In the genomic region with DNA sequence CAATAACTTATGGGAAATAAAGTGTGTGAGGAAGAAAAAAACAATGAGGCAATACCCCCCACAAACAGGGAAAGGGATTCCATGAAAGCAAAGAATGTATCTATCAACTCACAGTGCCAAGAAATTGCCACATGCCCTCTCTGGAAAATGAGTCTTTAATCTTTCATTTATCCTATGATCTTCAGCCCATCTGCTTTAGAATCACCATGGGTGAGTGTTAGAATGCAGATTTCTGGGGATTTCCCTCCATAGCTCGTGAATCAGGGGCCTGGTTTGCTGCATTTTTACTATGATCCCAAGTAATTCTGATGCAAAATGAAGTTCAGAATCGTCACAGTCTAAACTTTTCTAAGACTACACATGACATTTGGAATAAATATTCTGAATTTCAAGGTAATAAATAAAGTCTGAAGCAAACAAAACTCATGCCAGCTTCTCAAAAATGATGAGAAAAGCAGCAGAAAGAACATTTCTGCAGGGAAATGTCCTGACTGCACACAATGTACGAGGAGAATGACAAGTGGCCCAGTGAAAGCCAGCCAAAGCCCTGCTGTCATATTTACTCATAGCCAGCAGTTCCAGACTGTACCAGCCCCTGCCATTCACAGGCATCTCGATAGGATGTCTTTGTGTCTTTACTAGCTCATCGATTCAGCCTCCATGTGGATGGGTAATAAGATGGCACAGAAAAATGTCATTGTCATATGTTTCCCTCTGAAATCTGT, we compare ENCODE assay signal across 20 cellular contexts.
DNase-seq lines count a peak whose midpoint lies in the region; ATAC-seq and TF ChIP-seq lines count a peak whose summit lies in the region.
"Had no signal": no experiment of that assay in that cellular context is flagged by ENCODE, and none has a peak within 500 bp of the region (broad histone marks: within the 10 kb centered on the region; RNA-seq: fewer than 3 reads in every experiment).

No MANE protein-coding gene starts in this region.

- H3K27ac Mint-ChIP-seq in WTC11 (peak overlapping the region; percentile 6; the same call in 1 of the 2 replicates), mesothelial cell of epicardium (no peak overlapping the region)
- H3K27ac Mint-ChIP-seq: activated CD4-positive, alpha-beta memory T cell treated with anti-CD3 and anti-CD28 coated beads, Interleukin-2, amount 10 ng/mL, durations not matched to agents 7 days and 5 days; stimulated activated naive CD8-positive, alpha-beta T cell treated with anti-CD3 and anti-CD28 coated beads, Interleukin-15, Interleukin-2, amounts not matched to agents 100 ng/mL and 50 ng/mL, for 24 hours had no signal

- TF ChIP-seq CTCF in WTC11 (IDR thresholded peaks at IDR 0.05) (no peak), mesothelial cell of epicardium (IDR thresholded peaks at IDR 0.05; ENCODE audit: unreplicated experiment) (no peak)

- ATAC-seq in WTC11 (no peak), HG03039 (IDR thresholded peaks at IDR 0.05; ENCODE audit: unreplicated experiment) (no peak)

- peaks cover 3% of the 10 kb centered on the region; the same call in 1 of the 2 replicates for H3K9me3 Mint-ChIP-seq in WTC11
- peaks cover 14% of the 10 kb centered on the region for H3K9me3 Mint-ChIP-seq in mesothelial cell of epicardium
- H3K9me3 Mint-ChIP-seq: activated CD4-positive, alpha-beta memory T cell treated with anti-CD3 and anti-CD28 coated beads, Interleukin-2, amount 10 ng/mL, durations not matched to agents 7 days and 5 days; immature natural killer cell; stimulated activated naive CD8-positive, alpha-beta T cell treated with anti-CD3 and anti-CD28 coated beads, Interleukin-15, Interleukin-2, amounts not matched to agents 100 ng/mL and 50 ng/mL, for 24 hours had no signal

- no peaks in the 10 kb centered on the region for H3K36me3 Mint-ChIP-seq in WTC11
- H3K36me3 Mint-ChIP-seq in mesothelial cell of epicardium = peaks cover 6% of the 10 kb centered on the region
- H3K36me3 Mint-ChIP-seq: immature natural killer cell had no signal

- intact Hi-C loops in posterior cingulate gyrus (cut with DNase I) = loop anchor here (5.0 to 10.0 kb wide), 3 partner anchors 47 to 201 kb away; no protein-coding TSS in a partner anchor

- no peaks in the 10 kb centered on the region for H3K27me3 Mint-ChIP-seq in WTC11 (ENCODE audit: low read depth)
- H3K27me3 Mint-ChIP-seq in mesothelial cell of epicardium (ENCODE audit: low read depth) = peaks cover 5% of the 10 kb centered on the region
- H3K27me3 Mint-ChIP-seq: activated CD4-positive, alpha-beta memory T cell treated with anti-CD3 and anti-CD28 coated beads, Interleukin-2, amount 10 ng/mL, durations not matched to agents 7 days and 5 days; stimulated activated naive CD8-positive, alpha-beta T cell treated with anti-CD3 and anti-CD28 coated beads, Interleukin-15, Interleukin-2, amounts not matched to agents 100 ng/mL and 50 ng/mL, for 24 hours had no signal

- CTCF ChIA-PET in WTC11 (lab: Charles Lee) = interaction anchor here (0.5 to 2.3 kb wide), 8 partner anchors 9 to 228 kb away, joined by 3 to 9 read pairs (median 4); no protein-coding TSS in a partner anchor

- no peak overlapping the region for H3K4me3 Mint-ChIP-seq in WTC11
- no peak overlapping the region for H3K4me3 Mint-ChIP-seq in mesothelial cell of epicardium
- H3K4me3 Mint-ChIP-seq: activated CD4-positive, alpha-beta memory T cell treated with anti-CD3 and anti-CD28 coated beads, Interleukin-2, amount 10 ng/mL, durations not matched to agents 7 days and 5 days; immature natural killer cell; stimulated activated naive CD8-positive, alpha-beta T cell treated with anti-CD3 and anti-CD28 coated beads, Interleukin-15, Interleukin-2, amounts not matched to agents 100 ng/mL and 50 ng/mL, for 24 hours had no signal

- DNase-seq in C1 segment of cervical spinal cord (lab: John Stamatoyannopoulos, UW) (peak in 11 of 14 donors; percentile 35 to 72 (median 60)), WTC11 (ENCODE audit: low spot score) (no peak), hypothalamus (lab: John Stamatoyannopoulos, UW) (peak in 37 of 51 donors; percentile 7 to 92 (median 69)), posterior cingulate gyrus (peak in 9 of 10 donors; percentile 49 to 97 (median 74)), mesothelial cell of epicardium (ENCODE audit: low spot score in 2 of 2, unreplicated experiment in 2 of 2) (no peak), COR-L47 (lab: John Stamatoyannopoulos, UW) (no peak), NCI-H510A (lab: John Stamatoyannopoulos, UW) (no peak)
- DNase-seq: ACHN; activated CD4-positive, alpha-beta memory T cell treated with anti-CD3 and anti-CD28 coated beads, Interleukin-2, amount 10 ng/mL, durations not matched to agents 7 days and 5 days; activated gamma-delta T cell treated with Interleukin-2 at 50 U/mL for 16 hours; dermis blood vessel endothelial cell; DMS 273 treated with DMSO at 0.1 percent for 48 hours; immature natural killer cell; NCI-H1092 treated with DMSO at 0.1 percent for 48 hours; NCI-H2029; spleen; stimulated activated CD4-positive, alpha-beta T cell treated with anti-CD3 and anti-CD28 coated beads, Interleukin-4, amount 100 ng/mL, for 1 hour; upper lobe of left lung had no signal

- POLR2A ChIA-PET in WTC11 (lab: Charles Lee) = interaction anchor here (0.6 kb wide), 1 partner anchor 211 kb away, joined by 3 read pairs; no protein-coding TSS in a partner anchor

- H3K4me1 Mint-ChIP-seq in WTC11 = peaks cover 47% of the 10 kb centered on the region
- peaks cover 34% of the 10 kb centered on the region for H3K4me1 Mint-ChIP-seq in mesothelial cell of epicardium

TF ChIP-seq in WTC11, 78 proteins besides CTCF, POLR2A, EP300 and RAD21:
- TF ChIP-seq ESRRA (CRISPR knock-in tag; IDR thresholded peaks at IDR 0.05; ENCODE audit: borderline replicate concordance) (no peak), MXD4 (CRISPR knock-in tag; IDR thresholded peaks at IDR 0.05; ENCODE audit: borderline replicate concordance) (no peak), SOX15 (CRISPR knock-in tag; IDR thresholded peaks at IDR 0.05) (no peak), FOXJ3 (CRISPR knock-in tag; IDR thresholded peaks at IDR 0.05; ENCODE audit: borderline replicate concordance) (no peak), ZNF532 (CRISPR knock-in tag; IDR thresholded peaks at IDR 0.05; ENCODE audit: borderline replicate concordance) (no peak), E2F4 (CRISPR knock-in tag; IDR thresholded peaks at IDR 0.05; ENCODE audit: borderline replicate concordance, low read depth) (no peak), EMX1 (CRISPR knock-in tag; IDR thresholded peaks at IDR 0.05) (no peak), PRRX2 (CRISPR knock-in tag; IDR thresholded peaks at IDR 0.05) (no peak)
TF ChIP-seq in WTC11: peak in this region for 0.

Comparison
In these comparisons a context has a peak if more than half of its experiments do, and no peak if none do; other contexts are left out.
1. DNase-seq: peak in C1 segment of cervical spinal cord (11 of 14), hypothalamus (37 of 51) and posterior cingulate gyrus (9 of 10); none in WTC11 (single experiment), mesothelial cell of epicardium (0 of 2), COR-L47 (single experiment) and NCI-H510A (single experiment).